In the genomic region with DNA sequence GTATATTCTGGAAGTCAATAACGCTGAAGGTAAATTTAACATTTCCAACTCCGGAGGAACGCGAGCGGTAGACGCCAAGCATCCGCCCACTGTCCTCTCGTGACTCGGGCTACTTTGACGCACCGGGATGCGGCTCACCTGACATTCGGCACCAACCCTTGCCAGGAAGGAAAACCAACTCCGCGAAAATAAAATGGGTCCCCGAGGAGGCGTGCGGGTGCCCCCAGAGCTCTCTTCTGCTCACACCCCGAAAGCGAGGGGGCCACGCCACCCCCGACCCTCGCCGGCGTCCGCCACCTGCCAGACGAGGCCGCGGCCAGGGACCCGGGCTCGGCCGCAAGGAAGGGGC, we compare ENCODE assay signal across 7 cellular contexts. TPM values are rescaled to one million over a fixed set of nuclear protein-coding genes. Genes with fewer than 3 reads are reported as not detected.
DNase-seq lines count a peak whose midpoint lies in the region; ATAC-seq lines count a peak whose summit lies in the region.

No MANE protein-coding gene starts in this region.

- H3K4me1 Mint-ChIP-seq in T-helper 17 cell = peaks cover 28% of the 10 kb centered on the region

- H3K27ac Mint-ChIP-seq in T-helper 17 cell = peak overlapping the region; percentile 96

- H3K27ac ChIP-seq in caudate nucleus (ENCODE audit: low read depth, low read length) = peak overlapping the region; percentile 95

- DNase-seq in T-helper 17 cell = peak; percentile 33 to 40 (median 36)
- peak in 39 of 61 donors; percentile 9 to 81 (median 31) for DNase-seq in caudate nucleus (lab: John Stamatoyannopoulos, UW)
- DNase-seq in left kidney (ENCODE audit: low read depth, low spot score) = peak; percentile 61
- DNase-seq in stimulated activated CD4-positive, alpha-beta T cell treated with anti-CD3 and anti-CD28 coated beads, Interleukin-1b, Interleukin-23, amount 100 ng/mL, for 48 hours = peak; percentile 49

- no peaks in the 10 kb centered on the region for H3K9me3 ChIP-seq in T-helper 17 cell (ENCODE audit: control insufficient read depth, low read length, poor library complexity, severe bottlenecking)

- no peaks in the 10 kb centered on the region for H3K27me3 Mint-ChIP-seq in T-helper 17 cell

- ATAC-seq in GM18868 (IDR thresholded peaks at IDR 0.05; ENCODE audit: unreplicated experiment) (peak; percentile 2), HG03103 (IDR thresholded peaks at IDR 0.05; ENCODE audit: low read depth, unreplicated experiment) (peak; percentile 8), T-helper 17 cell (peak; percentile 25), HG03378 (IDR thresholded peaks at IDR 0.05; ENCODE audit: unreplicated experiment) (no peak)

- H3K36me3 Mint-ChIP-seq in T-helper 17 cell (ENCODE audit: low read depth) = no peaks in the 10 kb centered on the region

- peak overlapping the region; percentile 91 for H3K4me3 Mint-ChIP-seq in T-helper 17 cell

RNA-seq across cellular contexts. Expression of gene ITSN2, which starts 0.7 kb away (rescaled TPM):
- total RNA-seq in T-helper 17 cell = 10 to 100 TPM; 90.5 to 95.5 TPM
